Comparison of ENCODE assay signal across 14 cellular contexts in the genomic region with DNA sequence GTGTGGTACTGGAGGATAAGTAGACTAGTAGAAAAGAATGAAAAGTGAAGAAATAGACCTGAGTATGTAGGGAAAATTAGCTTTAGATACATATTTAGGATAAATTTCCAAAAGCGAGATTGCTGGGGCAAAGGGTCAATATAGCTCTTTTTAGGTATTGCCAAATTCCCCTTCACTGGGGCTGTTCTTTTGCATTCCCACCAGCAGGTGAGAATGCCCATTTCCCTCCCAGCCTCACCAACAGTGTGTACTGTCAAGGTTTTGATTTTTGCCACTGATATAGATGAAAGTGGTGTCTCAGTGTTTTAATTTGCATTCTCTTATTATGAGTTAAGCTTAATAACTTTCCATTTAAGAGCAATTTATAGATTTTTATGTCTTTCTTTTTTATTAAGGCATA. TPM values are rescaled to one million over a fixed set of nuclear protein-coding genes. Genes with fewer than 3 reads are reported as not detected.
DNase-seq lines count a peak whose midpoint lies in the region; ATAC-seq and TF ChIP-seq lines count a peak whose summit lies in the region.
"Had no signal": no experiment of that assay in that cellular context is flagged by ENCODE, and none has a peak within 500 bp of the region (broad histone marks: within the 10 kb centered on the region; RNA-seq: fewer than 3 reads in every experiment).

No MANE protein-coding gene starts in this region.

- no peak for ATAC-seq in thoracic aorta (ENCODE audit: insufficient number of reproducible peaks, low FRiP score, low read depth)
- ATAC-seq: naive thymus-derived CD4-positive, alpha-beta T cell had no signal

- TF ChIP-seq CTCF in fibroblast of villous mesenchyme (IDR thresholded peaks at IDR 0.05; ENCODE audit: insufficient read depth, low read depth, low read length): peak; percentile 51
- TF ChIP-seq CTCF in thoracic aorta (IDR thresholded peaks at IDR 0.05): peak; percentile 28
- peak in 1 of 6 experiments; percentile 10 for TF ChIP-seq CTCF in Peyer's patch (IDR thresholded peaks at IDR 0.05)

- in situ Hi-C loops in SK-MEL-5 (cut with HindIII; ENCODE audit: low pct_unique_long_range_greater_than_20kb, low sequenced_read_pairs): no loop called here

- H3K9me3 ChIP-seq in thoracic aorta (no peaks in the 10 kb centered on the region), Peyer's patch (no peaks in the 10 kb centered on the region)
- H3K9me3 ChIP-seq: SJSA1 had no signal

- TF ChIP-seq POLR2A in Peyer's patch (IDR thresholded peaks at IDR 0.05): no peak

- H3K4me3 ChIP-seq in H7 (ENCODE audit: insufficient read depth, low read depth, low read length) (no peak overlapping the region), fibroblast of villous mesenchyme (ENCODE audit: low read depth, low read length) (no peak overlapping the region), thoracic aorta (no peak overlapping the region), Peyer's patch (no peak overlapping the region)
- H3K4me3 ChIP-seq: SJSA1 had no signal

- H3K27me3 ChIP-seq in H7 (ENCODE audit: control insufficient read depth, insufficient read depth, low read length) (no peaks in the 10 kb centered on the region), thoracic aorta (replicated peaks; ENCODE audit: insufficient read depth) (no peaks in the 10 kb centered on the region), Peyer's patch (no peaks in the 10 kb centered on the region)
- H3K27me3 ChIP-seq: SJSA1 had no signal

- H3K4me1 ChIP-seq in thoracic aorta (ENCODE audit: control insufficient read depth in 1 of 2, low read depth in 2 of 2): no peaks in the 10 kb centered on the region
- H3K4me1 ChIP-seq in Peyer's patch: no peaks in the 10 kb centered on the region
- H3K4me1 ChIP-seq: SJSA1 had no signal

- H3K36me3 ChIP-seq in H7 (replicated peaks; ENCODE audit: control insufficient read depth, insufficient read depth, low read length) (no peaks in the 10 kb centered on the region), thoracic aorta (no peaks in the 10 kb centered on the region), Peyer's patch (no peaks in the 10 kb centered on the region)
- H3K36me3 ChIP-seq: SJSA1 had no signal

- H3K27ac ChIP-seq in thoracic aorta (no peak overlapping the region), Peyer's patch (no peak overlapping the region)
- H3K27ac ChIP-seq: KMS-11, SJSA1 had no signal

- DNase-seq in H7 (peak; percentile 34), SK-MEL-5 (ENCODE audit: low read depth, low spot score) (peak; percentile 22), fibroblast of villous mesenchyme (ENCODE audit: low read depth) (no peak), thoracic aorta (ENCODE audit: low spot score) (no peak), Peyer's patch (no peak), H4 (ENCODE audit: low spot score) (no peak), NCI-H510A (lab: John Stamatoyannopoulos, UW) (no peak)
- DNase-seq: activated CD4-positive, alpha-beta T cell treated with anti-CD3 and anti-CD28 coated beads for 48 hours; effector CD4-positive, alpha-beta T cell; naive thymus-derived CD4-positive, alpha-beta T cell; NCI-H345; small intestine had no signal

RNA-seq across cellular contexts. Expression of a gene that starts 35.7 kb away (rescaled TPM):
- total RNA-seq in H7 (2014; rRNA removed; shearing (Covaris generic)): 6.7 and 7.4 TPM in 2 replicates
- 61.3 and 81.0 TPM in 2 replicates for total RNA-seq in SK-MEL-5 (2014; rRNA removed; shearing (Covaris generic))
- polyA plus RNA-seq in SK-MEL-5 (2015; cell fraction: cytosol; rRNA removed): 114 and 135 TPM in 2 replicates
- polyA plus RNA-seq in SK-MEL-5 (2015; cell fraction: nucleus; rRNA removed): 98.2 and 128 TPM in 2 replicates
- total RNA-seq in fibroblast of villous mesenchyme (53.5 and 75.7 TPM in 2 replicates), thoracic aorta (100 to 1,000 TPM in 1 of 2 donors, 10 to 100 TPM in 1; 47.2 to 109 TPM), Peyer's patch (10 to 100 TPM; 20.3 to 78.4 (median 44.3) TPM)
- 28.0 and 38.3 TPM in 2 replicates for total RNA-seq in H4 (2014; rRNA removed; shearing (Covaris generic))

Comparison
In these comparisons a context has a peak if more than half of its experiments do, and no peak if none do; other contexts are left out.
1. DNase-seq: peak in H7 (single experiment) and SK-MEL-5 (single experiment); none in fibroblast of villous mesenchyme (single experiment), thoracic aorta (single experiment), Peyer's patch (0 of 3), H4 (single experiment) and NCI-H510A (single experiment).